ENCODE assay signal across 8 cellular contexts in the genomic region with DNA sequence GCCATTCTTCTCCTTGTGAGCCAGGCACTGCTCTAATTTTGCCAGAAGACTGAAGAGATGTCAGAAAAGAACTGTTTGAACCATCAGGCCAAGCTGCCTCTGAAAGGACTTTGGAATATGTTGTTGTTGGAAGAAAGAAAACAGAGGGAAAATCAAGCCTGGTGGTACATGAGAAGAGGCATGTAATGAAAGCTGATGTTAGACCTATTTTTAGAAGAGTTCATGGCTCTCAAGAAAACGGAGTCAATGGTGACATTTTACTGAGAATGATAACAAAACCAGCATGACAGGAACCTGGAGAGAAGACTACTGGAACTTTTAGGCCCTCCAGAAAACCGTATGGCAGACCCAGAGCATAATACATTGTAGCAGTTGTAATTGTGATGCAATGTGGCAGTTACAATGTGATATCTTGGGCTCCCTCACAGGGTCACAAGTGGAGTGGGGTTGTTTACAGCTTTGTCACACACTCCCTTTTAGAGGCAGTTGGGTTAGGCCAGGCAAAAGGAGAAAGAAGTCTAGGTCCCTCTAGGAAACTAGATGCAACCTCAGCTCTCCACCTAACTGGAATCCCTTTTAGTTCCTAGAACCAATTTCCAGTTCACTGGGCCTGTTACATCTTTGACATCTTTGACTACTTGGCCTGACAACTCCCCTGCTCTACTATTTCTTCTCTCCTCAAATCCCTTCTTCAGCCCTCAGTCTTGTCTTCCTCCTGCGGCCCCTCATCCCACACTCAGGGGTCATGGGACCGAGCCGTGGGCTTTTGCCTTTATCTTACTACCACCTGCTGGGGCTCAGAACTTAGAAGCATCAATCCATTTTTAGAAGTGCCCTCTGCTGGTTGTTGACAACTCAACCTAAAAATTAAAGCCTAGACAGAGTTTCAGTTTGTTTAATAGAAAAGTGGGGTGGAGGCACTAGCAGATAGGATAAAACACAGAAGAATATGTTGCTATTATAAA.
A peak's percentile ranks its signal among the peaks of the same experiment; 100 is the strongest.
DNase-seq lines count a peak whose midpoint lies in the region; ATAC-seq and TF ChIP-seq lines count a peak whose summit lies in the region.

No MANE protein-coding gene starts in this region.

- peaks cover 3% of the 10 kb centered on the region for H3K36me3 Mint-ChIP-seq in CD4-positive, CD25-positive, alpha-beta regulatory T cell
- peaks cover 4% of the 10 kb centered on the region for H3K36me3 Mint-ChIP-seq in brain
- peaks cover 0 to 9% (median 0%) of the 10 kb centered on the region in 3 donors for H3K36me3 Mint-ChIP-seq in naive thymus-derived CD8-positive, alpha-beta T cell

- POLR2A ChIA-PET in naive thymus-derived CD8-positive, alpha-beta T cell (lab: Charles Lee): no interaction called here

- H3K27me3 Mint-ChIP-seq in CD4-positive, CD25-positive, alpha-beta regulatory T cell: no peaks in the 10 kb centered on the region
- no peaks in the 10 kb centered on the region for H3K27me3 Mint-ChIP-seq in brain
- peaks cover 0 to 4% (median 0%) of the 10 kb centered on the region in 5 donors for H3K27me3 Mint-ChIP-seq in naive thymus-derived CD8-positive, alpha-beta T cell

- H3K4me3 Mint-ChIP-seq in CD4-positive, CD25-positive, alpha-beta regulatory T cell: no peak overlapping the region
- no peak overlapping the region for H3K4me3 Mint-ChIP-seq in brain
- no peak overlapping the region for H3K4me3 Mint-ChIP-seq in naive thymus-derived CD8-positive, alpha-beta T cell

- H3K27ac ChIP-seq in CD4-positive, CD25-positive, alpha-beta regulatory T cell (ENCODE audit: insufficient read depth, low read length, poor library complexity, severe bottlenecking): no peak overlapping the region

- TF ChIP-seq CTCF in brain (conservative IDR thresholded peaks at IDR 0.05): peak; percentile 9 to 26

- no peak overlapping the region for H3K4me3 ChIP-seq in CD4-positive, CD25-positive, alpha-beta regulatory T cell (ENCODE audit: low read depth, low read length)

- DNase-seq in CD4-positive, CD25-positive, alpha-beta regulatory T cell: peak in 2 of 3 donors; percentile 30 to 76
- peak; percentile 62 for DNase-seq in M059J (ENCODE audit: low read depth)
- peak in 5 of 10 donors; percentile 7 to 62 (median 30) for DNase-seq in naive thymus-derived CD8-positive, alpha-beta T cell
- DNase-seq in NCI-H128 (lab: John Stamatoyannopoulos, UW; ENCODE audit: unreplicated experiment): no peak
- no peak for DNase-seq in activated effector memory CD4-positive, alpha-beta T cell treated with Interleukin-2 at 50 U/mL for 16 hours

- H3K27ac Mint-ChIP-seq in CD4-positive, CD25-positive, alpha-beta regulatory T cell: no peak overlapping the region
- no peak overlapping the region for H3K27ac Mint-ChIP-seq in brain
- peak overlapping the region in 2 of 10 donors; percentile 74 to 75 for H3K27ac Mint-ChIP-seq in naive thymus-derived CD8-positive, alpha-beta T cell

- no peaks in the 10 kb centered on the region for H3K4me1 ChIP-seq in CD4-positive, CD25-positive, alpha-beta regulatory T cell (ENCODE audit: control insufficient read depth, insufficient read depth, low read length, poor library complexity, severe bottlenecking)

- no peaks in the 10 kb centered on the region for H3K27me3 ChIP-seq in CD4-positive, CD25-positive, alpha-beta regulatory T cell (ENCODE audit: control insufficient read depth, insufficient read depth, low read length)

- peaks cover 0 to 2% (median 0%) of the 10 kb centered on the region in 7 donors for H3K9me3 Mint-ChIP-seq in CD4-positive, CD25-positive, alpha-beta regulatory T cell
- H3K9me3 Mint-ChIP-seq in brain: peaks cover 5 to 24% (median 17%) of the 10 kb centered on the region in 5 experiments
- H3K9me3 Mint-ChIP-seq in naive thymus-derived CD8-positive, alpha-beta T cell: peaks cover 0 to 6% (median 0%) of the 10 kb centered on the region in 9 donors

- peak; percentile 56 to 58 for ATAC-seq in CD4-positive, CD25-positive, alpha-beta regulatory T cell (ENCODE audit: low read depth in 2 of 2)
- ATAC-seq in GM18907 (IDR thresholded peaks at IDR 0.05; ENCODE audit: unreplicated experiment): peak; percentile 66
- ATAC-seq in naive thymus-derived CD8-positive, alpha-beta T cell: peak; percentile 42 to 46
- ATAC-seq in HG03571 (IDR thresholded peaks at IDR 0.05; ENCODE audit: unreplicated experiment): no peak

- no peaks in the 10 kb centered on the region for H3K9me3 ChIP-seq in CD4-positive, CD25-positive, alpha-beta regulatory T cell (ENCODE audit: control insufficient read depth in 2 of 2, low read length in 2 of 2)

- no peaks in the 10 kb centered on the region for H3K36me3 ChIP-seq in CD4-positive, CD25-positive, alpha-beta regulatory T cell (ENCODE audit: control insufficient read depth, insufficient read depth, low read length)

- H3K4me1 Mint-ChIP-seq in CD4-positive, CD25-positive, alpha-beta regulatory T cell: peaks cover 0 to 5% (median 2%) of the 10 kb centered on the region in 4 donors
- H3K4me1 Mint-ChIP-seq in brain: peaks cover 6% of the 10 kb centered on the region
- H3K4me1 Mint-ChIP-seq in naive thymus-derived CD8-positive, alpha-beta T cell: peaks cover 4 to 7% (median 5%) of the 10 kb centered on the region in 4 donors

Comparison
In these comparisons a context has a peak if more than half of its experiments do, and no peak if none do; other contexts are left out.
1. DNase-seq: peak in CD4-positive, CD25-positive, alpha-beta regulatory T cell (2 of 3) and M059J (single experiment); none in NCI-H128 (single experiment) and activated effector memory CD4-positive, alpha-beta T cell treated with Interleukin-2 at 50 U/mL for 16 hours (single experiment).